21 cellular contexts compared by ENCODE assay signal in the genomic region with DNA sequence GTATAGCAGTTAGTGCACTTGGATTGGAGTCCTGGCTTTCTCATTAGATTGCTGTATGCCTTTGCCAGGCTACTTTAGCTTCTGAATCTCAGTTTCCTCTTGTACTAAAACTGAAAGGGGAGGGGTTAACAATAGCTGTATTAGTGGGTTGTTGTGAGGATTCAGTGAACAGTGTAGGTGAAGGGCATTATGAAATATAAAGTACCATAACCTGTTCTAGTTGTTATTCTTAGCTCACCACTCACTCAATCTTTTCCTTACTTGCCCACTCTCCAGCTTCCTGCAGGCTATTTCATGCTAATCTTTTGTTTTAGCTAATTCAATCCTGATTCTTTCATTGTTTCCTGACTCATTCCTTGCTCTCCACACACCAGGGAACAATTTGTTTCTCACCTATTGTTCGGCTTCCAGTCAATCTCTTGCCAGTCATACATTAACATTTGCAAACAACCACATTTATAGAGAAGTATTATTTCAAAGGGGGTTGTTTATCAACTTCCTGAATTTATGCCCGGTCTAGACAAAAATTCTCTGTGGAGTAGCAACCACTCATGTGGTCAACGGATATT. TPM values are rescaled to one million over a fixed set of nuclear protein-coding genes. Genes with fewer than 3 reads are reported as not detected.
DNase-seq lines count a peak whose midpoint lies in the region; ATAC-seq, FAIRE-seq and TF ChIP-seq lines count a peak whose summit lies in the region.
"Had no signal": no experiment of that assay in that cellular context is flagged by ENCODE, and none has a peak within 500 bp of the region (broad histone marks: within the 10 kb centered on the region; RNA-seq: fewer than 3 reads in every experiment).

No MANE protein-coding gene starts in this region.

- H3K23ac ChIP-seq in H1 (ENCODE audit: insufficient read length) = no peak overlapping the region

- peak overlapping the region; percentile 7 for H3K27ac Mint-ChIP-seq in nephron progenitor cell
- H3K27ac Mint-ChIP-seq in activated naive CD8-positive, alpha-beta T cell treated with anti-CD3 and anti-CD28 coated beads, Interleukin-2, amount 50 U/mL, for 24 hours = no peak overlapping the region
- H3K27ac Mint-ChIP-seq: B cell; CD8-positive, alpha-beta T cell had no signal

- H2AFZ ChIP-seq in H1 (ENCODE audit: low read length) = no peak overlapping the region

- H3K27me3 Mint-ChIP-seq in nephron progenitor cell (ENCODE audit: low read depth, poor library complexity) = peaks cover 6% of the 10 kb centered on the region
- H3K27me3 Mint-ChIP-seq in activated naive CD8-positive, alpha-beta T cell treated with anti-CD3 and anti-CD28 coated beads, Interleukin-2, amount 50 U/mL, for 24 hours = no peaks in the 10 kb centered on the region
- H3K27me3 Mint-ChIP-seq: B cell had no signal

- no peak overlapping the region for H3K4me3 Mint-ChIP-seq in nephron progenitor cell
- no peak overlapping the region for H3K4me3 Mint-ChIP-seq in activated naive CD8-positive, alpha-beta T cell treated with anti-CD3 and anti-CD28 coated beads, Interleukin-2, amount 50 U/mL, for 24 hours
- H3K4me3 Mint-ChIP-seq: B cell; CD8-positive, alpha-beta T cell had no signal

- TF ChIP-seq POLR2A in H1 (IDR thresholded peaks at IDR 0.05; ENCODE audit: control extremely low read depth in 1 of 2, low read depth in 2 of 2, low read length in 2 of 2) = no peak

- H3K4me3 ChIP-seq in HUES48 (ENCODE audit: low read depth, low read length) (no peak overlapping the region), H1 (ENCODE audit: extremely low read depth in 1 of 4, insufficient read depth in 2 of 4, low read depth in 3 of 4, low read length in 4 of 4) (no peak overlapping the region), fibroblast of pulmonary artery (replicated peaks; ENCODE audit: low read depth, low read length) (no peak overlapping the region)
- H3K4me3 ChIP-seq: BLaER1 treated with 17β-estradiol and CSF1 and Interleukin-3, amounts not matched to agents 10 nM and 100 nM had no signal

- no peak overlapping the region for H3K14ac ChIP-seq in H1 (ENCODE audit: insufficient read length)

- TF ChIP-seq EP300 in H1 (IDR thresholded peaks at IDR 0.05; ENCODE audit: borderline replicate concordance in 1 of 2, low read depth in 2 of 2, low read length in 2 of 2) = no peak

- 0 out of 2 replicates have a peak, but pooled peaks cover 3% of the 10 kb centered on the region for H3K4me1 ChIP-seq in HUES48 (ENCODE audit: control insufficient read depth, insufficient read depth, low read length)
- 0 out of 7 replicates have a peak, but pooled peaks cover 0 to 4% (median 0%) of the 10 kb centered on the region in 4 experiments for H3K4me1 ChIP-seq in H1 (replicated peaks in 1 of 4; ENCODE audit: control insufficient read depth in 3 of 4, insufficient read depth in 4 of 4, low read length in 3 of 4)
- H3K4me1 ChIP-seq: BLaER1 treated with 17β-estradiol and CSF1 and Interleukin-3, amounts not matched to agents 10 nM and 100 nM had no signal

- no peak overlapping the region for H3K4ac ChIP-seq in H1 (replicated peaks; ENCODE audit: insufficient read length, low read depth, low read length)

- H3K36me3 ChIP-seq in HUES48 (ENCODE audit: control insufficient read depth, insufficient read depth, low read length) (no peaks in the 10 kb centered on the region), H1 (ENCODE audit: control insufficient read depth in 2 of 4, insufficient read depth in 4 of 4, low read length in 3 of 4) (no peaks in the 10 kb centered on the region)
- H3K36me3 ChIP-seq: BLaER1 treated with 17β-estradiol and CSF1 and Interleukin-3, amounts not matched to agents 10 nM and 100 nM had no signal

- no peak for TF ChIP-seq RAD21 in H1 (IDR thresholded peaks at IDR 0.05 in 1 of 2, conservative IDR thresholded peaks at IDR 0.05 in 1 of 2; ENCODE audit: low read depth in 2 of 2, low read length in 2 of 2)

- no peak overlapping the region for H2BK12ac ChIP-seq in H1 (ENCODE audit: low read depth, low read length)

- H3K79me2 ChIP-seq in H1 (ENCODE audit: control insufficient read depth in 1 of 2, insufficient read depth in 2 of 2, low read length in 2 of 2) = no peaks in the 10 kb centered on the region

- H4K20me1 ChIP-seq in H1 (replicated peaks in 1 of 2; ENCODE audit: control insufficient read depth in 1 of 2, insufficient read depth in 2 of 2, low read length in 2 of 2) = no peaks in the 10 kb centered on the region
- H4K20me1 ChIP-seq: BLaER1 treated with 17β-estradiol and CSF1 and Interleukin-3, amounts not matched to agents 10 nM and 100 nM had no signal

- 86% methylated on average over 3 of the region's 3 CpGs; no CpG with 5 or more reads in 1 of the 2 experiments for WGBS in H1 (ENCODE audit: extremely low coverage in 1 of 2, insufficient coverage in 1 of 2, insufficient read length in 1 of 2, insufficient replicate concordance in 2 of 2, low coverage in 1 of 2, low lambda C conversion rate in 2 of 2, missing lambda C conversion rate in 1 of 2), 2 experiments

- H4K91ac ChIP-seq in H1 (replicated peaks; ENCODE audit: insufficient read length, low read length) = no peak overlapping the region

- FAIRE-seq in H1 (lab: Jason Lieb, UNC) = no peak
- FAIRE-seq: GM12891, GM19239, H54, HTR-8/SVneo had no signal

- no peak overlapping the region for H4K8ac ChIP-seq in H1 (ENCODE audit: extremely low read depth, insufficient read depth, low read length)

- H2AK5ac ChIP-seq in H1 (ENCODE audit: low read depth, low read length) = no peak overlapping the region

- H3K9me3 ChIP-seq in HUES48 (ENCODE audit: control insufficient read depth, insufficient read depth, low read length) (peaks cover 42% of the 10 kb centered on the region), H1 (ENCODE audit: insufficient read depth in 2 of 2, low read depth in 1 of 2, low read length in 1 of 2) (no peaks in the 10 kb centered on the region)
- H3K9me3 ChIP-seq: BLaER1 treated with 17β-estradiol and CSF1 and Interleukin-3, amounts not matched to agents 10 nM and 100 nM had no signal

- H3K4me2 ChIP-seq in H1 (ENCODE audit: insufficient read depth in 1 of 2, low read depth in 2 of 2, low read length in 2 of 2) = no peak overlapping the region; a peak in 2 of 4 replicates
- H3K4me2 ChIP-seq: BLaER1 treated with 17β-estradiol and CSF1 and Interleukin-3, amounts not matched to agents 10 nM and 100 nM had no signal

- H3K4me1 Mint-ChIP-seq in nephron progenitor cell = no peaks in the 10 kb centered on the region
- no peaks in the 10 kb centered on the region for H3K4me1 Mint-ChIP-seq in activated naive CD8-positive, alpha-beta T cell treated with anti-CD3 and anti-CD28 coated beads, Interleukin-2, amount 50 U/mL, for 24 hours
- H3K4me1 Mint-ChIP-seq: B cell had no signal

- H3K27me3 ChIP-seq in HUES48 (ENCODE audit: control insufficient read depth, insufficient read depth, low read length) = no peaks in the 10 kb centered on the region
- no peaks in the 10 kb centered on the region for H3K27me3 ChIP-seq in H1 (replicated peaks in 1 of 4; ENCODE audit: control insufficient read depth in 3 of 4, extremely low read depth in 1 of 4, insufficient read depth in 3 of 4, low read length in 3 of 4)

- no peak overlapping the region for H2BK15ac ChIP-seq in H1 (ENCODE audit: low read length)

- H2BK120ac ChIP-seq in H1 (replicated peaks; ENCODE audit: low read depth, low read length) = no peak overlapping the region

- H3K9me3 Mint-ChIP-seq in nephron progenitor cell = peaks cover 69% of the 10 kb centered on the region
- no peaks in the 10 kb centered on the region for H3K9me3 Mint-ChIP-seq in activated naive CD8-positive, alpha-beta T cell treated with anti-CD3 and anti-CD28 coated beads, Interleukin-2, amount 50 U/mL, for 24 hours
- H3K9me3 Mint-ChIP-seq: CD8-positive, alpha-beta T cell had no signal

- no peaks in the 10 kb centered on the region for H3K23me2 ChIP-seq in H1 (ENCODE audit: low read depth, low read length)

- no peak overlapping the region for H3K18ac ChIP-seq in H1 (ENCODE audit: extremely low read depth, low read length)

- H2BK5ac ChIP-seq in H1 (ENCODE audit: low read depth, low read length) = no peak overlapping the region

- POLR2A ChIA-PET in H1 (lab: Charles Lee; ENCODE audit: partially characterized antibody) = interaction anchor here (2.3 kb wide), 1 partner anchor 40 kb away, joined by 5 read pairs; no protein-coding TSS in a partner anchor

- no peak overlapping the region for H3K56ac ChIP-seq in H1 (replicated peaks; ENCODE audit: insufficient read length, low read depth, low read length)

- DNase-seq in H1 (ENCODE audit: low read depth in 1 of 2, low spot score in 2 of 2) = no peak
- peak; percentile 8 for DNase-seq in fibroblast of pulmonary artery (ENCODE audit: low read depth)
- no peak for DNase-seq in nephron progenitor cell
- DNase-seq in NOMO-1 (lab: John Stamatoyannopoulos, UW; ENCODE audit: unreplicated experiment in 2 of 2) = no peak
- DNase-seq in GF-D8 (lab: John Stamatoyannopoulos, UW) = no peak
- DNase-seq in activated naive CD8-positive, alpha-beta T cell treated with anti-CD3 and anti-CD28 coated beads, Interleukin-2, amount 50 U/mL, for 24 hours = no peak
- DNase-seq in NCI-H1930 (lab: John Stamatoyannopoulos, UW) = no peak
- DNase-seq: Calu3; CD8-positive, alpha-beta T cell; DMS53; DND-41; EL; HCEC 1CT had no signal

- no peak overlapping the region for H4K5ac ChIP-seq in H1 (ENCODE audit: insufficient read length, low read depth, low read length)

- CTCF ChIA-PET in H1 (lab: Charles Lee; ENCODE audit: partially characterized antibody) = interaction anchor here (1.0 to 1.5 kb wide), 2 partner anchors 22 to 52 kb away, joined by 5 read pairs; no protein-coding TSS in a partner anchor

- no peaks in the 10 kb centered on the region for H3K79me1 ChIP-seq in H1 (ENCODE audit: low read depth, low read length)

- TF ChIP-seq CTCF in H1 (IDR thresholded peaks at IDR 0.05; ENCODE audit: control extremely low read depth in 1 of 3, insufficient read depth in 1 of 3, low read depth in 1 of 3, low read length in 3 of 3) (no peak), fibroblast of pulmonary artery (IDR thresholded peaks at IDR 0.05; ENCODE audit: low read length, missing control alignments) (no peak), nephron progenitor cell (IDR thresholded peaks at IDR 0.05) (no peak)

- H2BK20ac ChIP-seq in H1 (ENCODE audit: low read length) = peak overlapping the region; percentile 72; the same call in 1 of the 2 replicates

- H3K9ac ChIP-seq in HUES48 (ENCODE audit: low read depth, low read length) (no peak overlapping the region), H1 (replicated peaks in 1 of 4; ENCODE audit: extremely low read depth in 1 of 4, low read depth in 3 of 4, low read length in 3 of 4) (no peak overlapping the region)
- H3K9ac ChIP-seq: BLaER1 treated with 17β-estradiol and CSF1 and Interleukin-3, amounts not matched to agents 10 nM and 100 nM had no signal

- no peaks in the 10 kb centered on the region for H3K36me3 Mint-ChIP-seq in nephron progenitor cell (ENCODE audit: low read depth)
- no peaks in the 10 kb centered on the region for H3K36me3 Mint-ChIP-seq in activated naive CD8-positive, alpha-beta T cell treated with anti-CD3 and anti-CD28 coated beads, Interleukin-2, amount 50 U/mL, for 24 hours (ENCODE audit: low read depth)
- H3K36me3 Mint-ChIP-seq: CD8-positive, alpha-beta T cell had no signal

- H3K27ac ChIP-seq in HUES48 (ENCODE audit: low read depth, low read length) = peak overlapping the region; percentile 78
- H3K27ac ChIP-seq in H1 (ENCODE audit: low read depth, low read length) = no peak overlapping the region
- H3K27ac ChIP-seq: BLaER1 treated with 17β-estradiol and CSF1 and Interleukin-3, amounts not matched to agents 10 nM and 100 nM had no signal

- no peak for ATAC-seq in activated naive CD8-positive, alpha-beta T cell treated with anti-CD3 and anti-CD28 coated beads, Interleukin-2, amount 50 U/mL, for 24 hours
- ATAC-seq: CD8-positive, alpha-beta T cell had no signal

RNA-seq across cellular contexts. Expression of gene EDA, which starts 50.6 kb away (rescaled TPM):
- 10.1 and 10.5 TPM in 2 replicates for total RNA-seq in H1 (2021; fragmentation: NEBNext Ultra II Directional; extraction: Animal tissue kit (Norgen Biotek cat#: 25700))
- 7.5 and 7.8 TPM in 2 replicates for polyA plus RNA-seq in H1 (2011; rRNA removed)
- polyA plus RNA-seq in H1 (2011; cell fraction: cytosol; rRNA removed) = 8.1 TPM
- polyA plus RNA-seq in H1 (2011; cell fraction: nucleus; rRNA removed) = 14.6 TPM
- polyA plus RNA-seq in H1 (2012, experiment 1 of 2) = 8.7 to 11.4 TPM (median 10.3 TPM) in 4 replicates
- polyA plus RNA-seq in H1 (2012, experiment 2 of 2) = 7.8 TPM
- polyA plus RNA-seq in H1 (2013, experiment 1 of 2) = 8.4 TPM
- 9.1 TPM for polyA plus RNA-seq in H1 (2013, experiment 2 of 2)
- polyA minus RNA-seq in H1 (2011; rRNA and poly(A)+ RNA removed) = 16.1 and 18.6 TPM in 2 replicates
- polyA minus RNA-seq in H1 (2011; cell fraction: cytosol; rRNA and poly(A)+ RNA removed) = 6.8 TPM
- polyA minus RNA-seq in H1 (2011; cell fraction: nucleus; rRNA and poly(A)+ RNA removed) = 45.3 TPM
- total RNA-seq: A172 had no signal
